In the genomic region with DNA sequence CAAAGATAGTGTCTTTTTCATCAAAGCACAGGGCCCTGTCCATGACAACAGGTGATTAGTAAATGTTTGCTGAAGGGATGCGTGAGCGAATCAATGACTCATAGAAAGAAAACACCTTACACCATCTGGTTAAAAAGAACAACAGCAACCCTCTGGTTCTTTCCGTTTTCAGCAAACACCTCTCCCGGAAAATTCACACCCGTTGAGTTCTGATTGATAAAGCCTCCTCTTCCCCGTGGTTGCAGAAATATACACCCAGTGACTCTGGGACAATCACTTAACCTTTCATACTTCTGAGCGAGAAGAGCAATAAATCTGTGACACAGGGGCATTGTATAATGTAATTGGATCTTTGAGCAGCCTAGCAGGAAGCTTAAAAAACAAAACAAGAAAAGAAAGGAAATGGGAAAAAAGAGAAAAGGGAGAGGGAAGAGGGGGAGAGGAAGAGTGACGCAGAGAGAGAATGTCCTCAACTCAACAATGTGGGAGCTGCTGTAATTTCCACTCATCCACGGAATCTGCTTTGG, we compare ENCODE assay signal across 17 cellular contexts. TPM values are rescaled to one million over a fixed set of nuclear protein-coding genes. Genes with fewer than 3 reads are reported as not detected.
DNase-seq lines count a peak whose midpoint lies in the region; ATAC-seq and TF ChIP-seq lines count a peak whose summit lies in the region.
"Had no signal": no experiment of that assay in that cellular context is flagged by ENCODE, and none has a peak within 500 bp of the region (broad histone marks: within the 10 kb centered on the region; RNA-seq: fewer than 3 reads in every experiment).

No MANE protein-coding gene starts in this region.

- no peak for ATAC-seq in psoas muscle

- WGBS in psoas muscle, 3 donors = 69 to 76% (median 74%) methylated on average over 9 of the region's 9 CpGs

- in situ Hi-C loops in GM13976 (cut with MboI; ENCODE audit: low sequenced_read_pairs, unreplicated experiment) = no loop called here

- H3K9me3 ChIP-seq in neural progenitor cell (ENCODE audit: low read depth) (no peaks in the 10 kb centered on the region), psoas muscle (no peaks in the 10 kb centered on the region)
- H3K9me3 ChIP-seq: MG63 had no signal

- peaks cover 17% of the 10 kb centered on the region for H3K4me1 Mint-ChIP-seq in Calu3 (ENCODE audit: low read depth, unreplicated experiment)
- peaks cover 49% of the 10 kb centered on the region for H3K4me1 Mint-ChIP-seq in endothelial cell (ENCODE audit: unreplicated experiment)
- H3K4me1 Mint-ChIP-seq in neural progenitor cell = peaks cover 26% of the 10 kb centered on the region
- H3K4me1 Mint-ChIP-seq: activated CD4-positive, alpha-beta T cell treated with anti-CD3 and anti-CD28 coated beads, Interleukin-2, amount 10 ng/mL, durations not matched to agents 7 days and 5 days; naive B cell had no signal

- H3K27ac ChIP-seq in neural progenitor cell (peak overlapping the region; percentile 44), psoas muscle (no peak overlapping the region)
- H3K27ac ChIP-seq: epithelial cell of prostate had no signal

- H3F3A ChIP-seq in neural progenitor cell (ENCODE audit: low read depth) = peaks cover 22% of the 10 kb centered on the region

- DNase-seq in Calu3 (no peak), NCI-H2029 (lab: John Stamatoyannopoulos, UW) (peak; percentile 33), endothelial cell (ENCODE audit: low spot score) (no peak), neural progenitor cell (ENCODE audit: low spot score) (no peak), psoas muscle (no peak), GM13976 (ENCODE audit: low spot score) (no peak), DMS79 treated with DMSO at 0.1 percent for 48 hours (lab: John Stamatoyannopoulos, UW) (no peak)
- DNase-seq in stimulated activated CD4-positive, alpha-beta T cell treated with anti-CD3 and anti-CD28 coated beads, Interleukin-12 subunit alpha, Interleukin-12 subunit beta, amount 100 ng/mL, for 4 hours = no peak
- DNase-seq: activated CD4-positive, alpha-beta T cell treated with anti-CD3 and anti-CD28 coated beads, Interleukin-2, amount 10 ng/mL, durations not matched to agents 7 days and 5 days; activated T-cell treated with anti-CD3 and anti-CD28 coated beads, Interleukin-2, amount 50 U/mL, for 24 hours; caudate nucleus; MG63; naive B cell; NCI-H187 treated with DMSO at 0.1 percent for 48 hours; stimulated activated CD4-positive, alpha-beta T cell treated with anti-CD3 and anti-CD28 coated beads, Interleukin-4, amount 100 ng/mL, for 24 hours had no signal

- TF ChIP-seq CTCF in Calu3 (IDR thresholded peaks at IDR 0.05; ENCODE audit: unreplicated experiment) = no peak
- TF ChIP-seq CTCF in endothelial cell (IDR thresholded peaks at IDR 0.05; ENCODE audit: unreplicated experiment) = no peak
- TF ChIP-seq CTCF in neural progenitor cell (IDR thresholded peaks at IDR 0.05) = no peak
- TF ChIP-seq CTCF in psoas muscle (IDR thresholded peaks at IDR 0.05) = no peak
- no peak for TF ChIP-seq CTCF in GM13976 (IDR thresholded peaks at IDR 0.05; ENCODE audit: borderline replicate concordance, control extremely low read depth, extremely low read depth, insufficient read depth, missing control alignments)

- H3K27me3 Mint-ChIP-seq in Calu3 (ENCODE audit: unreplicated experiment) = no peaks in the 10 kb centered on the region
- no peaks in the 10 kb centered on the region for H3K27me3 Mint-ChIP-seq in endothelial cell (ENCODE audit: unreplicated experiment)
- H3K27me3 Mint-ChIP-seq in neural progenitor cell (ENCODE audit: insufficient read depth, low read depth) = no peaks in the 10 kb centered on the region
- H3K27me3 Mint-ChIP-seq: activated CD4-positive, alpha-beta T cell treated with anti-CD3 and anti-CD28 coated beads, Interleukin-2, amount 10 ng/mL, durations not matched to agents 7 days and 5 days; activated naive CD8-positive, alpha-beta T cell; activated T-cell treated with anti-CD3 and anti-CD28 coated beads, Interleukin-2, amount 50 U/mL, for 24 hours; naive B cell had no signal

- H3K27me3 ChIP-seq in neural progenitor cell (no peaks in the 10 kb centered on the region), psoas muscle (ENCODE audit: insufficient read depth in 3 of 3, low read length in 2 of 3) (no peaks in the 10 kb centered on the region)
- H3K27me3 ChIP-seq: MG63 had no signal

- H3K4me3 ChIP-seq in neural progenitor cell = no peak overlapping the region
- no peak overlapping the region for H3K4me3 ChIP-seq in psoas muscle
- H3K4me3 ChIP-seq: MG63 had no signal

- H3K9ac ChIP-seq in neural progenitor cell = no peak overlapping the region

- H2AFZ ChIP-seq in neural progenitor cell (replicated peaks) = no peak overlapping the region

- CTCF ChIA-PET in Calu3 (lab: Charles Lee) = interaction anchor here (0.5 kb wide), 1 partner anchor 554 kb away, joined by 3 read pairs; no protein-coding TSS in a partner anchor

- H3K36me3 ChIP-seq in neural progenitor cell (peaks cover 6% of the 10 kb centered on the region), psoas muscle (ENCODE audit: insufficient read depth in 1 of 2, low read depth in 1 of 2) (peaks cover 27 to 91% of the 10 kb centered on the region in 2 donors)
- H3K36me3 ChIP-seq: MG63 had no signal

- no TSS peak for BruUV-seq in Calu3 (replicated peaks; lab: Mats Ljungman, UMichigan)

- no peaks in the 10 kb centered on the region for H4K20me1 ChIP-seq in neural progenitor cell (ENCODE audit: low read depth)

- H3K4me3 Mint-ChIP-seq in Calu3 (ENCODE audit: low read depth, unreplicated experiment) = no peak overlapping the region
- peak overlapping the region; percentile 69 for H3K4me3 Mint-ChIP-seq in endothelial cell (ENCODE audit: unreplicated experiment)
- H3K4me3 Mint-ChIP-seq in neural progenitor cell = no peak overlapping the region
- H3K4me3 Mint-ChIP-seq: activated CD4-positive, alpha-beta T cell treated with anti-CD3 and anti-CD28 coated beads, Interleukin-2, amount 10 ng/mL, durations not matched to agents 7 days and 5 days; activated naive CD8-positive, alpha-beta T cell; activated T-cell treated with anti-CD3 and anti-CD28 coated beads, Interleukin-2, amount 50 U/mL, for 24 hours; naive B cell had no signal

- H3K79me2 ChIP-seq in neural progenitor cell (ENCODE audit: low read depth) = no peaks in the 10 kb centered on the region

- peaks cover 15% of the 10 kb centered on the region for H3K36me3 Mint-ChIP-seq in Calu3 (ENCODE audit: insufficient read depth, unreplicated experiment)
- H3K36me3 Mint-ChIP-seq in endothelial cell (ENCODE audit: low read depth, unreplicated experiment) = peaks cover 83% of the 10 kb centered on the region
- H3K36me3 Mint-ChIP-seq in neural progenitor cell = peaks cover 66% of the 10 kb centered on the region
- H3K36me3 Mint-ChIP-seq: activated naive CD8-positive, alpha-beta T cell; naive B cell had no signal

- H3K9me3 Mint-ChIP-seq in Calu3 (ENCODE audit: low read depth, unreplicated experiment) (no peaks in the 10 kb centered on the region), endothelial cell (ENCODE audit: unreplicated experiment) (no peaks in the 10 kb centered on the region), neural progenitor cell (no peaks in the 10 kb centered on the region)
- H3K9me3 Mint-ChIP-seq: activated CD4-positive, alpha-beta T cell treated with anti-CD3 and anti-CD28 coated beads, Interleukin-2, amount 10 ng/mL, durations not matched to agents 7 days and 5 days; activated T-cell treated with anti-CD3 and anti-CD28 coated beads, Interleukin-2, amount 50 U/mL, for 24 hours had no signal

- H3K27ac Mint-ChIP-seq in Calu3 (ENCODE audit: unreplicated experiment) = peak overlapping the region; percentile 55
- H3K27ac Mint-ChIP-seq in endothelial cell (ENCODE audit: unreplicated experiment) = peak overlapping the region; percentile 86
- peak overlapping the region; percentile 65 for H3K27ac Mint-ChIP-seq in neural progenitor cell
- H3K27ac Mint-ChIP-seq: activated CD4-positive, alpha-beta T cell treated with anti-CD3 and anti-CD28 coated beads, Interleukin-2, amount 10 ng/mL, durations not matched to agents 7 days and 5 days; activated naive CD8-positive, alpha-beta T cell; activated T-cell treated with anti-CD3 and anti-CD28 coated beads, Interleukin-2, amount 50 U/mL, for 24 hours; naive B cell had no signal

- intact Hi-C loops in Calu3 (cut with micrococcal nuclease; ENCODE audit: unreplicated experiment) (no loop called here), psoas muscle (cut with DNase I) (no loop called here)

- H3K4me1 ChIP-seq in neural progenitor cell (peaks cover 45% of the 10 kb centered on the region), psoas muscle (no peaks in the 10 kb centered on the region)

- H3K4me2 ChIP-seq in neural progenitor cell = peak overlapping the region; percentile 23

RNA-seq across cellular contexts. Expression of a gene that starts 37.6 kb away (rescaled TPM):
- total RNA-seq in Calu3 (2022) (54.6 and 63.3 TPM in 2 replicates), endothelial cell (ENCODE audit: unreplicated experiment) (261 TPM), neural progenitor cell (ENCODE audit: low replicate concordance) (32.1 and 47.7 TPM in 2 replicates), psoas muscle (10 to 100 TPM; 11.7 to 31.3 (median 16.7) TPM)
- polyA plus RNA-seq in psoas muscle = 10 to 100 TPM in 2 of 3 donors, 1 to 10 TPM in 1; 6.7 to 65.8 (median 11.2) TPM
- total RNA-seq: activated CD4-positive, alpha-beta T cell treated with anti-CD3 and anti-CD28 coated beads, Interleukin-2, amount 10 ng/mL, durations not matched to agents 7 days and 5 days had no signal
